Comparison of ENCODE assay signal across 30 cellular contexts in the genomic region with DNA sequence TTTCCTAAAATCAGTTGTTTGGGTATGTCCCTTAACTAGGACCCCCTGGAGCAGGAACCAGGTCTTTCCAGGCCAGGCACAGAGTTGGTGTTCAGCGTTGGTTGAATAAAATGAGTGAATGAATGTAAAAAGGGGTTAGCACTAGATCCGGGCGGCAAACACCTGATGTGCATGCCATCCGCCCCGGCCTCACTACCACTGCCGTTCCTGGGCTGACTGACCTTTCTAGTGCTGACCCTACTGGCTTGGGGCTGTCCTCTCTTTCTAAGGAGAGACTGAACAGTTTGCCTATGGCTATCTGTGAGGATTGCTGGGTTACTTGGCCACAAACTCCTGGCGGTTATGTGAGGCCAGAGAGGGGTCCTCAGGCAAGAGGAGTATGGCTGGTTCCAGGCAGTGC. TPM values are rescaled to one million over a fixed set of nuclear protein-coding genes. Genes with fewer than 3 reads are reported as not detected.
"Had no signal": no experiment of that assay in that cellular context is flagged by ENCODE, and none has a peak within 500 bp of the region (broad histone marks: within the 10 kb centered on the region; RNA-seq: fewer than 3 reads in every experiment).

No MANE protein-coding gene starts in this region.

- H3K27me3 ChIP-seq: pancreas, testis had no signal

- DNase-seq: dermis blood vessel endothelial cell; effector memory CD4-positive, alpha-beta T cell; foreskin keratinocyte; heart left ventricle; mesenchymal stem cell; nephron progenitor cell; occipital lobe; stimulated activated CD4-positive, alpha-beta T cell treated with anti-CD3 and anti-CD28 coated beads, Interleukin-4, amount 100 ng/mL, for 4 hours; stimulated activated naive CD8-positive, alpha-beta T cell treated with anti-CD3 and anti-CD28 coated beads, Interleukin-15, Interleukin-2, amounts not matched to agents 100 U/mL and 50 U/mL, for 24 hours; substantia nigra; testis had no signal

- H3K27ac ChIP-seq: coronary artery, esophagus muscularis mucosa, foreskin keratinocyte, gastroesophageal sphincter, heart left ventricle, hepatocyte, left lung, pancreas, testis, tibial artery had no signal

- H3K4me1 Mint-ChIP-seq: nephron progenitor cell had no signal

- H3K4me3 ChIP-seq: coronary artery, esophagus muscularis mucosa, gastroesophageal sphincter, heart left ventricle, hepatocyte, left lung, pancreas, testis, tibial artery had no signal

- ATAC-seq: foreskin keratinocyte; gastroesophageal sphincter; heart left ventricle; left cardiac atrium; left lung; naive thymus-derived CD8-positive, alpha-beta T cell; pancreas; sciatic nerve; stimulated activated memory B cell treated with anti-CD40 and anti-IgM and Interleukin-4, amounts not matched to agents 10 μg/mL and 1 μg/mL and 100 μg/mL, for 72 hours; stimulated activated naive CD8-positive, alpha-beta T cell treated with anti-CD3 and anti-CD28 coated beads, Interleukin-15, Interleukin-2, amounts not matched to agents 100 U/mL and 50 U/mL, for 24 hours had no signal

- FAIRE-seq: endothelial cell of umbilical vein, pancreas had no signal

- H3K4me3 Mint-ChIP-seq: naive thymus-derived CD8-positive, alpha-beta T cell; nephron progenitor cell; stimulated activated memory B cell treated with anti-CD40 and anti-IgM and Interleukin-4, amounts not matched to agents 10 μg/mL and 1 μg/mL and 100 μg/mL, for 72 hours; type B pancreatic cell had no signal

- H3K4me1 ChIP-seq: left lung, pancreas, testis, tibial artery had no signal

- H3K36me3 Mint-ChIP-seq: stimulated activated memory B cell treated with anti-CD40 and anti-IgM and Interleukin-4, amounts not matched to agents 10 μg/mL and 1 μg/mL and 100 μg/mL, for 72 hours; type B pancreatic cell had no signal

- H3K27ac Mint-ChIP-seq: nephron progenitor cell; progenitor cell of endocrine pancreas; stimulated activated memory B cell treated with anti-CD40 and anti-IgM and Interleukin-4, amounts not matched to agents 10 μg/mL and 1 μg/mL and 100 μg/mL, for 72 hours; type B pancreatic cell had no signal

- H3K36me3 ChIP-seq: heart left ventricle, left lung, pancreas, tibial artery had no signal

- H3K9me3 ChIP-seq: esophagus muscularis mucosa, gastroesophageal sphincter, heart left ventricle, left lung, pancreas, testis, tibial artery had no signal

- H3K9me3 Mint-ChIP-seq: naive thymus-derived CD8-positive, alpha-beta T cell; nephron progenitor cell; stimulated activated memory B cell treated with anti-CD40 and anti-IgM and Interleukin-4, amounts not matched to agents 10 μg/mL and 1 μg/mL and 100 μg/mL, for 72 hours; type B pancreatic cell had no signal

RNA-seq across cellular contexts. Expression of a gene that starts 44.4 kb away (rescaled TPM):
- total RNA-seq: dermis blood vessel endothelial cell; endothelial cell of umbilical vein; epithelial cell of proximal tubule; fibroblast of lung; foreskin keratinocyte; kidney epithelial cell; lower leg skin; naive thymus-derived CD8-positive, alpha-beta T cell; sciatic nerve; skeletal muscle tissue had no signal
- polyA plus RNA-seq: endothelial cell of umbilical vein, fibroblast of lung, foreskin keratinocyte, heart left ventricle had no signal
